12 cellular contexts compared by ENCODE assay signal in the genomic region with DNA sequence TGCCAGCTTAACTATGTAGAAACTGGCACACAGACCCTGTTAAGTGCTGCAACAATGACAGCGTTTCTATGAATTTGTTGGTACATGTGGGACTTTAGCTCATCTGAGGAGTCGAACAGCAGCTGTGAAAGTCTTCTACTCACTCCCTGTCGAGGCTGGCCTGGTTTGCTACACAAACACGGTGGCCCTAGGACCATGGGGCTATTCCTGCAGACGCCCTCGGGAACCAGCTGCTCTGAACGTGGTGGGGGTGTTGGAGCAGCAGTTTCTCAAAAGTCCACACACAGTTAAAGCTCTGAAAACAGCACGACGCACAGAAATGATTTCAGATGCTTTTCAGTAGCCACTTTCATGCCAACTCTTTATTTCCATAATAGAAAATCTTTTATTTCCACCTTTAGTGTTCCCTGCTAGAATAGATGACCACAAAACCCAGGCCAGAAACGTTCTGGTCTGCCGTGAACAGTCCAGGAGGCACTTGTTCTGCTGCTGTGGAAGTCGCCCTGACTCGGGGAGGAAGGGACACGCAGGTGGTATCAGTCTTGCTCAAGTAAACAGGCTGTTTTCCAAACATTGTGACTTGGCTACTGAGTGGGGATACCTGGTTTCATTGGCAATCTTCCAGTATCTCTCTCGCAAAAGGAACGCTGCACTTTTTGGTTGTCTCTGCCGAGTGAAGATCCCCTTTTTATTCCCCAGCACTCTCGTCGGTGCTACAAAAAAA.
"Had no signal": no experiment of that assay in that cellular context is flagged by ENCODE, and none has a peak within 500 bp of the region (broad histone marks: within the 10 kb centered on the region; RNA-seq: fewer than 3 reads in every experiment).

No MANE protein-coding gene starts in this region.

- H3K4me1 Mint-ChIP-seq: neural crest cell had no signal

- H3K4me3 Mint-ChIP-seq: activated CD4-positive, alpha-beta memory T cell treated with anti-CD3 and anti-CD28 coated beads for 36 hours; dendritic cell treated with granulocyte-macrophage colony-stimulating factor and Interleukin-4, amounts not matched to agents 40 ng/mL and 50 ng/mL, for 4 days; neural crest cell had no signal

- DNase-seq: activated CD4-positive, alpha-beta memory T cell treated with anti-CD3 and anti-CD28 coated beads for 36 hours; activated naive CD4-positive, alpha-beta T cell treated with Interleukin-2 at 50 U/mL for 16 hours; central memory CD4-positive, alpha-beta T cell; kidney; left ventricle myocardium superior; ovary; retina; thyroid gland had no signal

- H3K36me3 ChIP-seq: ovary had no signal

- H3K27ac Mint-ChIP-seq: activated CD4-positive, alpha-beta memory T cell treated with anti-CD3 and anti-CD28 coated beads for 36 hours; dendritic cell treated with granulocyte-macrophage colony-stimulating factor and Interleukin-4, amounts not matched to agents 40 ng/mL and 50 ng/mL, for 4 days had no signal

- H3K4me1 ChIP-seq: thyroid gland had no signal

- H3K9me3 Mint-ChIP-seq: activated CD4-positive, alpha-beta memory T cell treated with anti-CD3 and anti-CD28 coated beads for 36 hours; dendritic cell treated with granulocyte-macrophage colony-stimulating factor and Interleukin-4, amounts not matched to agents 40 ng/mL and 50 ng/mL, for 4 days; neural crest cell had no signal

- H3K27me3 ChIP-seq: hepatocyte, ovary, thyroid gland had no signal

- H3K27ac ChIP-seq: hepatocyte, ovary, skin epidermis, thyroid gland had no signal

- H3K4me3 ChIP-seq: hepatocyte, ovary, skin epidermis, thyroid gland had no signal

- H3K9me3 ChIP-seq: ovary, thyroid gland had no signal

- ATAC-seq: left ventricle myocardium superior had no signal

- H3K27me3 Mint-ChIP-seq: activated CD4-positive, alpha-beta memory T cell treated with anti-CD3 and anti-CD28 coated beads for 36 hours; dendritic cell treated with granulocyte-macrophage colony-stimulating factor and Interleukin-4, amounts not matched to agents 40 ng/mL and 50 ng/mL, for 4 days had no signal
